In the genomic region with DNA sequence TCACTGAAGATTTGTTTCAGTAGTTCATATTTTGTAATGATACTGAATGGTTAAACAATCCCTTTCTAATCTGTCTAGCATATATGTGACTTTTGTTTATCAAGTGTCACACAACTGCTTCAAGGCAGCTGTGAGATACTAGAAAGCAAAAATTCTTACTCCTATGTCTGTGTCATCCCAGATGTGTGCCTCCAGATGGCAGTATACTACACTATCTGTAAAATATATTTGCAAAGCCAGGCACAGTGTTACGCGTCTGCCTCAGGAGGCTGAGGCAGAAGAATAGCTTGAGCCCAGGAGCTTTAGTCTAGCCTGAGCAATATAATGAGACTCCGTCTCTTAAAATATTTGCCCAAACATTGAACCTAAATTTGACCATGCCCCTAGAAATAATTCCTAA, we compare ENCODE assay signal across 8 cellular contexts. TPM values are rescaled to one million over a fixed set of nuclear protein-coding genes. Genes with fewer than 3 reads are reported as not detected.
A peak's percentile ranks its signal among the peaks of the same experiment; 100 is the strongest.
DNase-seq lines count a peak whose midpoint lies in the region; ATAC-seq, FAIRE-seq and TF ChIP-seq lines count a peak whose summit lies in the region.

No MANE protein-coding gene starts in this region.

- peak; percentile 68 for DNase-seq in AG08396 (ENCODE audit: low spot score)
- DNase-seq in GM10266 (ENCODE audit: extremely low spot score), result peak; percentile 32
- DNase-seq in HuH-7.5 (ENCODE audit: low spot score), result peak; percentile 12
- DNase-seq in esophagus squamous epithelium (lab: John Stamatoyannopoulos, UW), result no peak
- peak; percentile 76 for DNase-seq in osteoblast (ENCODE audit: insufficient read length, low spot score, missing footprints)
- no peak for DNase-seq in T1000 (lab: John Stamatoyannopoulos, UW)

- peaks cover 0 to 6% (median 0%) of the 10 kb centered on the region in 4 donors for H3K27me3 ChIP-seq in esophagus squamous epithelium
- H3K27me3 ChIP-seq in osteoblast (ENCODE audit: insufficient read depth, low read length), result peaks cover 5% of the 10 kb centered on the region

- no peaks in the 10 kb centered on the region for H3K79me2 ChIP-seq in osteoblast (ENCODE audit: insufficient read depth, low read length)

- no peaks in the 10 kb centered on the region for H3K36me3 ChIP-seq in esophagus squamous epithelium
- no peaks in the 10 kb centered on the region for H3K36me3 ChIP-seq in osteoblast (ENCODE audit: insufficient read depth, low read length)

- peak; percentile 77 for FAIRE-seq in TTC549 (lab: Jason Lieb, UNC)

- TF ChIP-seq CTCF in GM10266 (IDR thresholded peaks at IDR 0.05; ENCODE audit: control insufficient read depth, insufficient read depth, low read depth, missing control alignments) (peak; percentile 40), esophagus squamous epithelium (IDR thresholded peaks at IDR 0.05) (peak; percentile 13 to 46 (median 31)), osteoblast (IDR thresholded peaks at IDR 0.05; ENCODE audit: extremely low read depth, low read depth, low read length) (peak; percentile 60)

- no peak overlapping the region for H3K27ac ChIP-seq in esophagus squamous epithelium
- no peak overlapping the region for H3K27ac ChIP-seq in osteoblast (ENCODE audit: low read depth, low read length)

- no peaks in the 10 kb centered on the region for H3K9me3 ChIP-seq in esophagus squamous epithelium
- H3K9me3 ChIP-seq in osteoblast (ENCODE audit: low read depth, low read length), result no peaks in the 10 kb centered on the region

- H3K4me3 ChIP-seq in esophagus squamous epithelium (no peak overlapping the region), osteoblast (ENCODE audit: insufficient read depth, low read length) (no peak overlapping the region)

- H4K20me1 ChIP-seq in osteoblast (ENCODE audit: insufficient read depth, low read length), result no peaks in the 10 kb centered on the region

- H3K4me1 ChIP-seq in esophagus squamous epithelium (peaks cover 0 to 9% (median 0%) of the 10 kb centered on the region in 3 donors), osteoblast (ENCODE audit: insufficient read depth, low read length) (no peaks in the 10 kb centered on the region)

- no peak for ATAC-seq in GM19463 (IDR thresholded peaks at IDR 0.05; ENCODE audit: unreplicated experiment)

- 13 to 19% methylated on average over 3 of the region's 3 CpGs for WGBS in esophagus squamous epithelium, 2 donors

- H2AFZ ChIP-seq in osteoblast (ENCODE audit: low read length), result no peak overlapping the region

- no peak overlapping the region for H3K4me2 ChIP-seq in osteoblast (ENCODE audit: insufficient read depth, low read length)

- no peak for TF ChIP-seq POLR2A in esophagus squamous epithelium (IDR thresholded peaks at IDR 0.05)

- intact Hi-C loops in esophagus squamous epithelium (cut with DNase I), result no loop called here

RNA-seq across cellular contexts. Expression of a gene that starts 4.0 kb away (rescaled TPM):
- total RNA-seq in esophagus squamous epithelium, result 1 to 10 TPM in 1 of 4 donors, under 1 TPM in 2, not detected in 1; 0.18 to 1.4 (median 0.95) TPM
- 2.5 and 2.7 TPM in 2 replicates for total RNA-seq in osteoblast

Comparison
In these comparisons a context has a peak if more than half of its experiments do, and no peak if none do; other contexts are left out.
1. DNase-seq: peak in AG08396 (single experiment), GM10266 (single experiment), HuH-7.5 (single experiment) and osteoblast (single experiment); none in esophagus squamous epithelium (single experiment) and T1000 (single experiment).
2. Peak in every context shown above with its lines, with median percentiles within 50 percentile points of each other: CTCF ChIP-seq.